Comparison of ENCODE assay signal across 22 cellular contexts in genomic region chr21:28758042-28758882, GRCh38.
A peak's percentile ranks its signal among the peaks of the same experiment; 100 is the strongest.
DNase-seq lines count a peak whose midpoint lies in the region; ATAC-seq, FAIRE-seq and TF ChIP-seq lines count a peak whose summit lies in the region.
"Had no signal": no experiment of that assay in that cellular context is flagged by ENCODE, and none has a peak within 500 bp of the region (broad histone marks: within the 10 kb centered on the region; RNA-seq: fewer than 3 reads in every experiment).

No MANE protein-coding gene starts in this region.

- no peaks in the 10 kb centered on the region for H4K20me1 ChIP-seq in keratinocyte (ENCODE audit: control insufficient read depth, extremely low read depth, insufficient read depth, low read length)

- H3K79me2 ChIP-seq in keratinocyte (ENCODE audit: control insufficient read depth, insufficient read depth, low read length): no peaks in the 10 kb centered on the region

- H3K36me3 ChIP-seq in left ventricle myocardium inferior (no peaks in the 10 kb centered on the region), keratinocyte (ENCODE audit: control insufficient read depth in 2 of 2, extremely low read depth in 1 of 2, insufficient read depth in 2 of 2, low read length in 2 of 2) (no peaks in the 10 kb centered on the region), brain microvascular endothelial cell (replicated peaks) (no peaks in the 10 kb centered on the region)
- H3K36me3 ChIP-seq in effector memory CD4-positive, alpha-beta T cell (ENCODE audit: control insufficient read depth, insufficient read depth, low read length): no peaks in the 10 kb centered on the region
- H3K36me3 ChIP-seq: neural progenitor cell, prostate gland, spleen, upper lobe of left lung had no signal

- H3K9me1 ChIP-seq in keratinocyte (ENCODE audit: control insufficient read depth, extremely low read depth, insufficient read depth, low read length): no peaks in the 10 kb centered on the region

- H3K4me1 ChIP-seq in left ventricle myocardium inferior: peaks cover 62% of the 10 kb centered on the region
- H3K4me1 ChIP-seq in keratinocyte (ENCODE audit: control insufficient read depth, extremely low read depth, insufficient read depth, low read length): peaks cover 6% of the 10 kb centered on the region
- H3K4me1 ChIP-seq in effector memory CD4-positive, alpha-beta T cell (ENCODE audit: control insufficient read depth, insufficient read depth, low read length, poor library complexity, severe bottlenecking): no peaks in the 10 kb centered on the region
- H3K4me1 ChIP-seq: neural progenitor cell, prostate gland, upper lobe of left lung had no signal

- DNase-seq in left ventricle myocardium inferior: no peak
- no peak for DNase-seq in Right ventricle myocardium inferior (ENCODE audit: missing footprints)
- DNase-seq in central memory CD8-positive, alpha-beta T cell (ENCODE audit: low spot score in 2 of 2): no peak
- DNase-seq in keratinocyte (ENCODE audit: low read depth, low spot score): no peak
- DNase-seq in effector memory CD4-positive, alpha-beta T cell: no peak
- DNase-seq in brain microvascular endothelial cell: no peak
- DNase-seq in NCI-H2196 treated with DMSO at 0.1 percent for 48 hours (lab: John Stamatoyannopoulos, UW; ENCODE audit: unreplicated experiment): no peak
- DNase-seq: activated CD4-positive, alpha-beta T cell treated with anti-CD3 and anti-CD28 coated beads for 4 hours; activated naive CD4-positive, alpha-beta T cell treated with anti-CD3 and anti-CD28 coated beads for 36 hours; activated T-cell treated with anti-CD3 and anti-CD28 coated beads, Interleukin-2, amount 50 U/mL, for 48 hours; effector CD4-positive, alpha-beta T cell; HFFc6; mucosa of descending colon; NCI-H187 treated with DMSO at 0.1 percent for 48 hours; spleen; T-helper 17 cell; upper lobe of left lung had no signal

- H3K27ac Mint-ChIP-seq in central memory CD8-positive, alpha-beta T cell (ENCODE audit: low read depth): peak overlapping the region; percentile 0
- H3K27ac Mint-ChIP-seq: activated naive CD4-positive, alpha-beta T cell treated with anti-CD3 and anti-CD28 coated beads for 36 hours; HFFc6; neural progenitor cell; stimulated activated naive CD8-positive, alpha-beta T cell treated with anti-CD3 and anti-CD28 coated beads, Interleukin-15, Interleukin-2, amounts not matched to agents 100 ng/mL and 50 ng/mL, for 24 hours; T-helper 17 cell had no signal

- peak overlapping the region; percentile 95 for H3K27ac ChIP-seq in left ventricle myocardium inferior (replicated peaks)
- H3K27ac ChIP-seq in keratinocyte (ENCODE audit: control insufficient read depth, insufficient read depth, low read length): no peak overlapping the region
- no peak overlapping the region for H3K27ac ChIP-seq in effector memory CD4-positive, alpha-beta T cell (ENCODE audit: insufficient read depth, low read length, poor library complexity, severe bottlenecking)
- H3K27ac ChIP-seq in brain microvascular endothelial cell: no peak overlapping the region
- H3K27ac ChIP-seq: neural progenitor cell, prostate gland, spleen, upper lobe of left lung had no signal

- ATAC-seq in Right ventricle myocardium inferior: no peak
- ATAC-seq in central memory CD8-positive, alpha-beta T cell (replicated peaks; ENCODE audit: extremely low read depth, poor library complexity, severe bottlenecking): no peak
- ATAC-seq in GM18861 (IDR thresholded peaks at IDR 0.05; ENCODE audit: unreplicated experiment): no peak
- ATAC-seq: mucosa of descending colon, T-helper 17 cell had no signal

- no peaks in the 10 kb centered on the region for H3K9me3 ChIP-seq in left ventricle myocardium inferior (replicated peaks)
- no peaks in the 10 kb centered on the region for H3K9me3 ChIP-seq in keratinocyte (ENCODE audit: control insufficient read depth, low read depth, low read length)
- no peaks in the 10 kb centered on the region for H3K9me3 ChIP-seq in effector memory CD4-positive, alpha-beta T cell (ENCODE audit: control insufficient read depth, low read length)
- H3K9me3 ChIP-seq: mucosa of descending colon, prostate gland, spleen, upper lobe of left lung had no signal

- peaks cover 22% of the 10 kb centered on the region for H3K4me1 Mint-ChIP-seq in central memory CD8-positive, alpha-beta T cell
- H3K4me1 Mint-ChIP-seq: T-helper 17 cell had no signal

- TF ChIP-seq CTCF in left ventricle myocardium inferior (IDR thresholded peaks at IDR 0.05; ENCODE audit: borderline replicate concordance) (no peak), keratinocyte (optimal IDR thresholded peaks at IDR 0.05 in 1 of 3, IDR thresholded peaks at IDR 0.05 in 1 of 3, conservative IDR thresholded peaks at IDR 0.05 in 1 of 3; ENCODE audit: extremely low read depth in 1 of 3, insufficient read depth in 2 of 3, low read length in 3 of 3) (no peak), brain microvascular endothelial cell (IDR thresholded peaks at IDR 0.05; ENCODE audit: low read depth, low read length, missing control alignments) (no peak)

- H3K4me3 ChIP-seq in left ventricle myocardium inferior (no peak overlapping the region), keratinocyte (ENCODE audit: control insufficient read depth in 2 of 3, extremely low read depth in 1 of 3, insufficient read depth in 2 of 3, low read depth in 1 of 3, low read length in 3 of 3) (no peak overlapping the region), brain microvascular endothelial cell (ENCODE audit: low read depth, low read length) (no peak overlapping the region)
- H3K4me3 ChIP-seq in effector memory CD4-positive, alpha-beta T cell (ENCODE audit: insufficient read depth, low read depth, low read length, poor library complexity, severe bottlenecking): no peak overlapping the region
- H3K4me3 ChIP-seq: mucosa of descending colon, neural progenitor cell, prostate gland, spleen, upper lobe of left lung had no signal

- no peaks in the 10 kb centered on the region for H3K27me3 Mint-ChIP-seq in central memory CD8-positive, alpha-beta T cell
- H3K27me3 Mint-ChIP-seq: stimulated activated naive CD8-positive, alpha-beta T cell treated with anti-CD3 and anti-CD28 coated beads, Interleukin-15, Interleukin-2, amounts not matched to agents 100 ng/mL and 50 ng/mL, for 24 hours; T-helper 17 cell had no signal

- H3K9ac ChIP-seq in keratinocyte (ENCODE audit: control insufficient read depth, extremely low read depth, insufficient read depth, low read length): no peak overlapping the region
- H3K9ac ChIP-seq: neural progenitor cell had no signal

- peak overlapping the region; percentile 27 for H2AFZ ChIP-seq in keratinocyte (ENCODE audit: control insufficient read depth, low read length)

- H3K27me3 ChIP-seq in left ventricle myocardium inferior (ENCODE audit: low read depth): no peaks in the 10 kb centered on the region
- H3K27me3 ChIP-seq in keratinocyte (ENCODE audit: control insufficient read depth, extremely low read depth, insufficient read depth, low read length): no peaks in the 10 kb centered on the region
- no peaks in the 10 kb centered on the region for H3K27me3 ChIP-seq in effector memory CD4-positive, alpha-beta T cell (replicated peaks; ENCODE audit: control insufficient read depth, insufficient read depth, low read length, poor library complexity, severe bottlenecking)
- H3K27me3 ChIP-seq in brain microvascular endothelial cell (replicated peaks): no peaks in the 10 kb centered on the region
- H3K27me3 ChIP-seq: neural progenitor cell, spleen, upper lobe of left lung had no signal

- no peak overlapping the region for H3K4me3 Mint-ChIP-seq in central memory CD8-positive, alpha-beta T cell
- H3K4me3 Mint-ChIP-seq: activated naive CD4-positive, alpha-beta T cell treated with anti-CD3 and anti-CD28 coated beads for 36 hours; HFFc6; neural progenitor cell; stimulated activated naive CD8-positive, alpha-beta T cell treated with anti-CD3 and anti-CD28 coated beads, Interleukin-15, Interleukin-2, amounts not matched to agents 100 ng/mL and 50 ng/mL, for 24 hours; T-helper 17 cell had no signal

- intact Hi-C loops in left ventricle myocardium inferior (cut with micrococcal nuclease) (no loop called here), Right ventricle myocardium inferior (cut with DNase I) (loop anchor here (5.0 to 10.0 kb wide), 2 partner anchors 521 to 543 kb away; no protein-coding TSS in a partner anchor)

- dilution Hi-C loops in keratinocyte (cut with MboI; ENCODE audit: extremely low pct_ligation_motif_present, low sequenced_read_pairs): no loop called here

- no peaks in the 10 kb centered on the region for H3K9me3 Mint-ChIP-seq in central memory CD8-positive, alpha-beta T cell
- H3K9me3 Mint-ChIP-seq: HFFc6; stimulated activated naive CD8-positive, alpha-beta T cell treated with anti-CD3 and anti-CD28 coated beads, Interleukin-15, Interleukin-2, amounts not matched to agents 100 ng/mL and 50 ng/mL, for 24 hours had no signal

- FAIRE-seq in keratinocyte (lab: Jason Lieb, UNC): no peak
- FAIRE-seq: D721Med had no signal

- H3K36me3 Mint-ChIP-seq in central memory CD8-positive, alpha-beta T cell (ENCODE audit: insufficient read depth): peaks cover 7% of the 10 kb centered on the region
- H3K36me3 Mint-ChIP-seq: neural progenitor cell had no signal

- peak overlapping the region; percentile 27 for H3K4me2 ChIP-seq in keratinocyte (ENCODE audit: control insufficient read depth, extremely low read depth, insufficient read depth, low read depth, low read length)
- H3K4me2 ChIP-seq: neural progenitor cell had no signal

- in situ Hi-C loops in brain microvascular endothelial cell (cut with HindIII; ENCODE audit: low pct_ligation_motif_present, low sequenced_read_pairs): no loop called here
